Comparison of ENCODE assay signal across 6 cellular contexts in genomic region chr4:117676153-117676552, GRCh38.
"Had no signal": no experiment of that assay in that cellular context is flagged by ENCODE, and none has a peak within 500 bp of the region (broad histone marks: within the 10 kb centered on the region; RNA-seq: fewer than 3 reads in every experiment).

No MANE protein-coding gene starts in this region.

- H3K4me3 ChIP-seq: GM23338, K562 had no signal

- H3K4me2 ChIP-seq: GM23338 had no signal

- ATAC-seq: GM23338, HepG2, K562 had no signal

- H3K4me3 Mint-ChIP-seq: GM23338, H9 had no signal

- H3K27ac Mint-ChIP-seq: GM23338, H9 had no signal

- H2AFZ ChIP-seq: GM23338 had no signal

- H3K27ac ChIP-seq: HL-60 had no signal

- DNase-seq: H9, HCEC 1CT had no signal
